ENCODE assay signal across 8 cellular contexts in genomic region chr20:63706027-63706695, GRCh38. TPM values are rescaled to one million over a fixed set of nuclear protein-coding genes. Genes with fewer than 3 reads are reported as not detected.
DNase-seq lines count a peak whose midpoint lies in the region; ATAC-seq, FAIRE-seq and TF ChIP-seq lines count a peak whose summit lies in the region.

No MANE protein-coding gene starts in this region.

- intact Hi-C loops in K562 (cut with micrococcal nuclease): loop anchor here (2.0 to 10.0 kb wide), 5 partner anchors 79 to 251 kb away; partner anchors contain the start of genes PTK6, TPD52L2 and UCKL1

- TF ChIP-seq RAD21 in K562 (CRISPR knock-in tag; conservative IDR thresholded peaks at IDR 0.05 in 1 of 2, IDR thresholded peaks at IDR 0.05 in 1 of 2): no peak

- WGBS in K562 (ENCODE audit: insufficient coverage, low coverage, missing lambda C conversion rate): 80% methylated on average over 12 of the region's 12 CpGs
- WGBS in neuronal stem cell (ENCODE audit: extremely low coverage in 2 of 2, insufficient read length in 2 of 2, insufficient replicate concordance in 1 of 2), 2 donors: no CpG with 5 or more reads among the region's 12 CpGs

- H3K4me3 ChIP-seq in ACC112 (ENCODE audit: low read depth, low read length): peak overlapping the region; percentile 85
- peak overlapping the region; percentile 100 for H3K4me3 ChIP-seq in K562
- no peak overlapping the region for H3K4me3 ChIP-seq in mucosa of stomach (ENCODE audit: low read length)
- peak overlapping the region in 1 of 2 donors; percentile 91 for H3K4me3 ChIP-seq in neuronal stem cell (ENCODE audit: low read length in 2 of 2)

- H2AK5ac ChIP-seq in neuronal stem cell (ENCODE audit: low read depth, low read length): no peak overlapping the region

- H3K27me3 ChIP-seq in ACC112 (ENCODE audit: insufficient read depth, low read length) (no peaks in the 10 kb centered on the region), K562 (ENCODE audit: control insufficient read depth in 2 of 2, insufficient read depth in 2 of 2, low read length in 2 of 2) (no peaks in the 10 kb centered on the region), mucosa of stomach (ENCODE audit: control insufficient read depth, insufficient read depth, low read length) (no peaks in the 10 kb centered on the region), neuronal stem cell (ENCODE audit: control insufficient read depth in 3 of 3, insufficient read depth in 3 of 3, low read depth in 1 of 3, low read length in 3 of 3) (no peaks in the 10 kb centered on the region)

- no peak overlapping the region for H3K23ac ChIP-seq in neuronal stem cell (ENCODE audit: low read depth, low read length, poor library complexity)

- TF ChIP-seq CTCF in K562 (IDR thresholded peaks at IDR 0.05 in 2 of 3, conservative IDR thresholded peaks at IDR 0.05 in 1 of 3; ENCODE audit: insufficient read depth in 2 of 3, low read depth in 1 of 3, low read length in 3 of 3): no peak

- peaks cover 58% of the 10 kb centered on the region for H3K79me2 ChIP-seq in ACC112 (ENCODE audit: control insufficient read depth, insufficient read depth, low read length, unreplicated experiment)
- peaks cover 56% of the 10 kb centered on the region for H3K79me2 ChIP-seq in K562 (ENCODE audit: control insufficient read depth, insufficient read depth, low read length)

- no peaks in the 10 kb centered on the region for H3K9me1 ChIP-seq in K562 (ENCODE audit: control insufficient read depth, insufficient read depth, low read length)

- peaks cover 22% of the 10 kb centered on the region for H4K20me1 ChIP-seq in K562 (replicated peaks; ENCODE audit: control insufficient read depth, insufficient read depth, low read length)

- DNase-seq in HEK293T (ENCODE audit: extremely low spot score): peak; percentile 6
- peak in 2 of 4 experiments; percentile 3 to 4 for DNase-seq in K562 (ENCODE audit: extremely low read depth in 1 of 4, low spot score in 3 of 4)
- no peak for DNase-seq in neuronal stem cell (ENCODE audit: low spot score)
- DNase-seq in nucleus accumbens (lab: John Stamatoyannopoulos, UW): no peak
- no peak for DNase-seq in NCI-H774 (lab: John Stamatoyannopoulos, UW)
- DNase-seq in mucosa of gallbladder (ENCODE audit: low spot score): no peak

- H3K9me3 ChIP-seq in K562 (replicated peaks; ENCODE audit: control insufficient read depth, insufficient read depth, low read depth, low read length): no peaks in the 10 kb centered on the region
- no peaks in the 10 kb centered on the region for H3K9me3 ChIP-seq in mucosa of stomach (ENCODE audit: control insufficient read depth, low read length)
- no peaks in the 10 kb centered on the region for H3K9me3 ChIP-seq in neuronal stem cell (replicated peaks in 1 of 2; ENCODE audit: control insufficient read depth in 2 of 2, insufficient read depth in 1 of 2, low read depth in 1 of 2, low read length in 2 of 2)

- H2BK120ac ChIP-seq in neuronal stem cell (ENCODE audit: low read depth, low read length): no peak overlapping the region

- H3K4me2 ChIP-seq in K562 (ENCODE audit: insufficient read depth, low read length) (peak overlapping the region; percentile 99), neuronal stem cell (ENCODE audit: insufficient read depth, low read length, poor library complexity, severe bottlenecking) (no peak overlapping the region)

- no peak overlapping the region for H4K91ac ChIP-seq in neuronal stem cell (ENCODE audit: low read depth, low read length, poor library complexity)

- peaks cover 7% of the 10 kb centered on the region for H3K36me3 ChIP-seq in ACC112 (ENCODE audit: insufficient read depth, low read length)
- H3K36me3 ChIP-seq in K562 (ENCODE audit: control insufficient read depth, insufficient read depth, low read length): peaks cover 58% of the 10 kb centered on the region
- peaks cover 6% of the 10 kb centered on the region for H3K36me3 ChIP-seq in mucosa of stomach (ENCODE audit: control insufficient read depth, insufficient read depth, low read length)
- peaks cover 35 to 60% of the 10 kb centered on the region in 2 donors for H3K36me3 ChIP-seq in neuronal stem cell (replicated peaks in 1 of 2; ENCODE audit: control insufficient read depth in 2 of 2, insufficient read depth in 2 of 2, low read length in 2 of 2)

- no peak for TF ChIP-seq EP300 in K562 (IDR thresholded peaks at IDR 0.05; ENCODE audit: low read length)

- no peak overlapping the region for H3K4ac ChIP-seq in neuronal stem cell (ENCODE audit: low read length)

- H3K27ac ChIP-seq in ACC112 (ENCODE audit: low read depth, low read length) (peak overlapping the region; percentile 60; the same call in 1 of the 2 replicates), K562 (ENCODE audit: extremely low read depth, low read depth, low read length) (peak overlapping the region; percentile 96), neuronal stem cell (replicated peaks; ENCODE audit: low read length) (no peak overlapping the region)

- FAIRE-seq in K562 (lab: Jason Lieb, UNC): no peak

- POLR2A ChIA-PET in HEK293T (lab: Yijun Ruan, JAX): no interaction called here
- POLR2A ChIA-PET in K562 (lab: Yijun Ruan, JAX): interaction anchor here (0.5 to 4.0 kb wide), 4 partner anchors 8 to 260 kb away, joined by 3 to 27 read pairs (median 14); partner anchors contain the start of gene TPD52L2

- peaks cover 28% of the 10 kb centered on the region for H3K79me1 ChIP-seq in neuronal stem cell (ENCODE audit: low read depth, low read length)

- in situ Hi-C loops in K562 (cut with MboI): loop anchor here (5.0 kb wide), 1 partner anchor 156 kb away; the partner anchor contains the start of gene ABHD16B

- ATAC-seq in K562: no peak

- no peak for TF ChIP-seq POLR2A in K562 (conservative IDR thresholded peaks at IDR 0.05)

- no peak overlapping the region for H4K8ac ChIP-seq in neuronal stem cell (ENCODE audit: low read depth, low read length)

- H2BK15ac ChIP-seq in neuronal stem cell (ENCODE audit: low read length): no peak overlapping the region

- peaks cover 23% of the 10 kb centered on the region for H3K4me1 ChIP-seq in ACC112 (ENCODE audit: control insufficient read depth, insufficient read depth, low read length, unreplicated experiment)
- peaks cover 13 to 71% of the 10 kb centered on the region in 2 experiments for H3K4me1 ChIP-seq in K562 (replicated peaks in 1 of 2; ENCODE audit: control insufficient read depth in 2 of 2, insufficient read depth in 2 of 2, low read length in 2 of 2)
- H3K4me1 ChIP-seq in mucosa of stomach (ENCODE audit: control insufficient read depth, insufficient read depth, low read length): peaks cover 16% of the 10 kb centered on the region
- H3K4me1 ChIP-seq in neuronal stem cell (ENCODE audit: control insufficient read depth in 2 of 2, insufficient read depth in 1 of 2, low read depth in 1 of 2, low read length in 2 of 2): peaks cover 12 to 13% of the 10 kb centered on the region in 2 donors

- no peak overlapping the region for H2BK12ac ChIP-seq in neuronal stem cell (ENCODE audit: low read length)

- no peak overlapping the region for H3K18ac ChIP-seq in neuronal stem cell (ENCODE audit: low read length)

- H2AFZ ChIP-seq in ACC112 (ENCODE audit: low read length, unreplicated experiment) (no peak overlapping the region), K562 (ENCODE audit: low read depth, low read length) (no peak overlapping the region), neuronal stem cell (ENCODE audit: low read length) (no peak overlapping the region)

- H3K14ac ChIP-seq in neuronal stem cell (ENCODE audit: low read length): no peak overlapping the region

- H3K9ac ChIP-seq in K562 (ENCODE audit: insufficient read depth in 1 of 2, low read depth in 2 of 2, low read length in 2 of 2): peak overlapping the region; percentile 90 to 95
- H3K9ac ChIP-seq in mucosa of stomach (ENCODE audit: low read length): peak overlapping the region; percentile 80
- no peak overlapping the region for H3K9ac ChIP-seq in neuronal stem cell (ENCODE audit: low read depth, low read length, poor library complexity)

- no peak overlapping the region for H2BK5ac ChIP-seq in neuronal stem cell (ENCODE audit: low read length)

- CTCF ChIA-PET in HEK293T (lab: Yijun Ruan, JAX) (no interaction called here), K562 (lab: Yijun Ruan, JAX; ENCODE audit: low intra/inter-chr PET ratio) (interaction anchor here (2.6 kb wide), 1 partner anchor 158 kb away, joined by 18 read pairs; the partner anchor contains the start of gene TPD52L2)

- TSS peak; percentile 53 for BruUV-seq in K562 (replicated peaks; lab: Mats Ljungman, UMichigan)

RNA-seq across cellular contexts. Expression of gene ARFRP1, which starts 1.6 kb away (rescaled TPM):
- 98.6 and 222 TPM in 2 replicates for total RNA-seq in K562 (2011; cell fraction: chromatin; rRNA removed; ENCODE audit: low replicate concordance)
- 116 and 124 TPM in 2 replicates for total RNA-seq in K562 (2011; cell fraction: nucleolus; rRNA removed)
- total RNA-seq in K562 (2011; cell fraction: nucleoplasm; rRNA removed): 75.6 and 81.5 TPM in 2 replicates
- total RNA-seq in K562 (2014; rRNA removed) (64.3 and 74.1 TPM in 2 replicates), K562 (2014; rRNA removed; fragmentation: Illumina TruSeq; extraction: Trizol) (16.1 and 19.1 TPM in 2 replicates), K562 (2015; rRNA removed; fragmentation: Illumina TruSeq; extraction: Trizol) (37.3 and 37.7 TPM in 2 replicates), K562 (2021) (64.0 and 78.9 TPM in 2 replicates), mucosa of gallbladder (52.2 TPM)
- polyA plus RNA-seq in K562 (2011; rRNA removed) (37.5 and 39.5 TPM in 2 replicates), K562 (2014; fragmentation: Illumina TruSeq; extraction: Trizol) (20.0 and 36.3 TPM in 2 replicates), K562 (2014; fragmentation: Nextera tagmentation; extraction: Ambion mirVana) (1 to 10 TPM; 2.2 to 6.0 TPM), K562 (2014; rRNA removed) (66.9 and 70.5 TPM in 2 replicates)
- polyA plus RNA-seq in K562 (2011; cell fraction: cytosol; rRNA removed): 52.0 and 57.8 TPM in 2 replicates
- polyA plus RNA-seq in K562 (2011; cell fraction: nucleus; rRNA removed): 132 and 147 TPM in 2 replicates
- polyA plus RNA-seq in K562 (2012): 44.1 and 48.2 TPM in 2 replicates
- 18.4 and 33.9 TPM in 2 replicates for polyA minus RNA-seq in K562 (2011; rRNA and poly(A)+ RNA removed)
- 14.4 and 22.2 TPM in 2 replicates for polyA minus RNA-seq in K562 (2011; cell fraction: cytosol; rRNA and poly(A)+ RNA removed)
- polyA minus RNA-seq in K562 (2011; cell fraction: nucleus; rRNA and poly(A)+ RNA removed): 46.2 and 62.4 TPM in 2 replicates
- 8.8 TPM for polyA plus RNA-seq in neuronal stem cell (2013, experiment 1 of 2)
- polyA plus RNA-seq in neuronal stem cell (2013, experiment 2 of 2): 8.0 TPM

RNA-seq across cellular contexts. Expression of gene ZGPAT, which starts 1.7 kb away (rescaled TPM):
- total RNA-seq in K562 (2011; cell fraction: chromatin; rRNA removed; ENCODE audit: low replicate concordance): 20.3 and 73.7 TPM in 2 replicates
- 43.4 and 48.4 TPM in 2 replicates for total RNA-seq in K562 (2011; cell fraction: nucleolus; rRNA removed)
- total RNA-seq in K562 (2011; cell fraction: nucleoplasm; rRNA removed): 35.6 and 47.3 TPM in 2 replicates
- total RNA-seq in K562 (2014; rRNA removed) (19.4 and 26.6 TPM in 2 replicates), K562 (2014; rRNA removed; fragmentation: Illumina TruSeq; extraction: Trizol) (2.2 and 2.4 TPM in 2 replicates), K562 (2015; rRNA removed; fragmentation: Illumina TruSeq; extraction: Trizol) (7.9 and 8.4 TPM in 2 replicates), K562 (2021) (22.5 and 25.4 TPM in 2 replicates), mucosa of gallbladder (34.7 TPM)
- polyA plus RNA-seq in K562 (2011; rRNA removed) (7.4 and 10.7 TPM in 2 replicates), K562 (2014; fragmentation: Illumina TruSeq; extraction: Trizol) (5.6 and 10.9 TPM in 2 replicates), K562 (2014; fragmentation: Nextera tagmentation; extraction: Ambion mirVana) (under 1 TPM; 0.14 to 0.21 TPM), K562 (2014; rRNA removed) (24.1 and 27.7 TPM in 2 replicates)
- polyA plus RNA-seq in K562 (2011; cell fraction: cytosol; rRNA removed): 6.2 and 15.4 TPM in 2 replicates
- polyA plus RNA-seq in K562 (2011; cell fraction: nucleus; rRNA removed): 40.8 and 67.3 TPM in 2 replicates
- polyA plus RNA-seq in K562 (2012): 14.8 and 18.0 TPM in 2 replicates
- polyA minus RNA-seq in K562 (2011; rRNA and poly(A)+ RNA removed): 2.7 and 4.6 TPM in 2 replicates
- 11.6 and 12.8 TPM in 2 replicates for polyA minus RNA-seq in K562 (2011; cell fraction: cytosol; rRNA and poly(A)+ RNA removed)
- 9.8 and 11.2 TPM in 2 replicates for polyA minus RNA-seq in K562 (2011; cell fraction: nucleus; rRNA and poly(A)+ RNA removed)
- polyA plus RNA-seq in neuronal stem cell (2013, experiment 1 of 2): 11.0 TPM
- 11.0 TPM for polyA plus RNA-seq in neuronal stem cell (2013, experiment 2 of 2)

RNA-seq across cellular contexts. Expression of gene TNFRSF6B, which starts 9.7 kb away (rescaled TPM):
- not detected in 2 replicates for total RNA-seq in K562 (2011; cell fraction: chromatin; rRNA removed; ENCODE audit: low replicate concordance)
- total RNA-seq in K562 (2011; cell fraction: nucleolus; rRNA removed): 4.9 and 6.3 TPM in 2 replicates
- total RNA-seq in K562 (2011; cell fraction: nucleoplasm; rRNA removed): not detected in 2 replicates
- total RNA-seq in K562 (2014; rRNA removed): 0.32 and 3.8 TPM in 2 replicates
- total RNA-seq in K562 (2014; rRNA removed; fragmentation: Illumina TruSeq; extraction: Trizol): not detected in 2 replicates
- total RNA-seq in K562 (2015; rRNA removed; fragmentation: Illumina TruSeq; extraction: Trizol): 0.19 TPM in 1 of 2 replicates, not detected in the other
- total RNA-seq in K562 (2021): not detected in 2 replicates
- polyA plus RNA-seq in K562 (2011; rRNA removed): 0.10 and 0.37 TPM in 2 replicates
- 1.1 and 5.8 TPM in 2 replicates for polyA plus RNA-seq in K562 (2011; cell fraction: cytosol; rRNA removed)
- 1.4 and 13.8 TPM in 2 replicates for polyA plus RNA-seq in K562 (2011; cell fraction: nucleus; rRNA removed)
- polyA plus RNA-seq in K562 (2012): 0.87 and 1.3 TPM in 2 replicates
- not detected in 2 replicates for polyA plus RNA-seq in K562 (2014; fragmentation: Illumina TruSeq; extraction: Trizol)
- polyA plus RNA-seq in K562 (2014; fragmentation: Nextera tagmentation; extraction: Ambion mirVana): not detected
- polyA plus RNA-seq in K562 (2014; rRNA removed): 3.2 and 3.5 TPM in 2 replicates
- not detected in 2 replicates for polyA minus RNA-seq in K562 (2011; rRNA and poly(A)+ RNA removed)
- not detected in 2 replicates for polyA minus RNA-seq in K562 (2011; cell fraction: cytosol; rRNA and poly(A)+ RNA removed)
- 1.2 TPM in 1 of 2 replicates, not detected in the other for polyA minus RNA-seq in K562 (2011; cell fraction: nucleus; rRNA and poly(A)+ RNA removed)
- 0.70 TPM for polyA plus RNA-seq in neuronal stem cell (2013, experiment 1 of 2)
- 0.90 TPM for polyA plus RNA-seq in neuronal stem cell (2013, experiment 2 of 2)
- 3.2 TPM for total RNA-seq in mucosa of gallbladder

RNA-seq across cellular contexts. Expression of gene LIME1, which starts 30.3 kb away (rescaled TPM):
- total RNA-seq in K562 (2011; cell fraction: chromatin; rRNA removed; ENCODE audit: low replicate concordance): 6.7 and 27.9 TPM in 2 replicates
- total RNA-seq in K562 (2011; cell fraction: nucleolus; rRNA removed): 29.6 and 36.2 TPM in 2 replicates
- 12.0 and 12.1 TPM in 2 replicates for total RNA-seq in K562 (2011; cell fraction: nucleoplasm; rRNA removed)
- 9.5 and 12.7 TPM in 2 replicates for total RNA-seq in K562 (2014; rRNA removed)
- total RNA-seq in K562 (2014; rRNA removed; fragmentation: Illumina TruSeq; extraction: Trizol): 0.11 and 0.32 TPM in 2 replicates
- 2.7 and 2.8 TPM in 2 replicates for total RNA-seq in K562 (2015; rRNA removed; fragmentation: Illumina TruSeq; extraction: Trizol)
- 9.3 and 10.2 TPM in 2 replicates for total RNA-seq in K562 (2021)
- 1.5 and 3.9 TPM in 2 replicates for polyA plus RNA-seq in K562 (2011; rRNA removed)
- polyA plus RNA-seq in K562 (2011; cell fraction: cytosol; rRNA removed): 4.5 and 15.8 TPM in 2 replicates
- 37.1 and 90.0 TPM in 2 replicates for polyA plus RNA-seq in K562 (2011; cell fraction: nucleus; rRNA removed)
- polyA plus RNA-seq in K562 (2012): 5.5 and 10.7 TPM in 2 replicates
- 0.83 and 2.3 TPM in 2 replicates for polyA plus RNA-seq in K562 (2014; fragmentation: Illumina TruSeq; extraction: Trizol)
- not detected for polyA plus RNA-seq in K562 (2014; fragmentation: Nextera tagmentation; extraction: Ambion mirVana)
- polyA plus RNA-seq in K562 (2014; rRNA removed): 17.1 and 20.2 TPM in 2 replicates
- 0.06 and 0.25 TPM in 2 replicates for polyA minus RNA-seq in K562 (2011; rRNA and poly(A)+ RNA removed)
- polyA minus RNA-seq in K562 (2011; cell fraction: cytosol; rRNA and poly(A)+ RNA removed): 1.2 and 1.5 TPM in 2 replicates
- 4.7 and 7.7 TPM in 2 replicates for polyA minus RNA-seq in K562 (2011; cell fraction: nucleus; rRNA and poly(A)+ RNA removed)
- polyA plus RNA-seq in neuronal stem cell (2013, experiment 1 of 2): 3.2 TPM
- polyA plus RNA-seq in neuronal stem cell (2013, experiment 2 of 2): 2.9 TPM
- total RNA-seq in mucosa of gallbladder: 14.8 TPM

RNA-seq across cellular contexts. Expression of gene SLC2A4RG, which starts 33.4 kb away (rescaled TPM):
- total RNA-seq in K562 (2011; cell fraction: chromatin; rRNA removed; ENCODE audit: low replicate concordance): 22.0 and 60.9 TPM in 2 replicates
- total RNA-seq in K562 (2011; cell fraction: nucleolus; rRNA removed): 104 and 105 TPM in 2 replicates
- total RNA-seq in K562 (2011; cell fraction: nucleoplasm; rRNA removed): 35.7 and 41.6 TPM in 2 replicates
- total RNA-seq in K562 (2014; rRNA removed): 62.7 and 92.2 TPM in 2 replicates
- total RNA-seq in K562 (2014; rRNA removed; fragmentation: Illumina TruSeq; extraction: Trizol): 8.2 and 8.3 TPM in 2 replicates
- total RNA-seq in K562 (2015; rRNA removed; fragmentation: Illumina TruSeq; extraction: Trizol): 26.5 and 28.3 TPM in 2 replicates
- total RNA-seq in K562 (2021): 97.3 and 104 TPM in 2 replicates
- polyA plus RNA-seq in K562 (2011; rRNA removed): 29.5 and 48.0 TPM in 2 replicates
- 27.4 and 73.4 TPM in 2 replicates for polyA plus RNA-seq in K562 (2011; cell fraction: cytosol; rRNA removed)
- polyA plus RNA-seq in K562 (2011; cell fraction: nucleus; rRNA removed): 238 and 316 TPM in 2 replicates
- polyA plus RNA-seq in K562 (2012): 65.5 and 70.1 TPM in 2 replicates
- polyA plus RNA-seq in K562 (2014; fragmentation: Illumina TruSeq; extraction: Trizol): 10.3 and 24.9 TPM in 2 replicates
- polyA plus RNA-seq in K562 (2014; fragmentation: Nextera tagmentation; extraction: Ambion mirVana): 1 to 10 TPM in 1 of 2 experiments, under 1 TPM in 1; 0.34 to 1.1 TPM
- polyA plus RNA-seq in K562 (2014; rRNA removed): 62.6 and 84.4 TPM in 2 replicates
- 1.6 and 4.4 TPM in 2 replicates for polyA minus RNA-seq in K562 (2011; rRNA and poly(A)+ RNA removed)
- polyA minus RNA-seq in K562 (2011; cell fraction: cytosol; rRNA and poly(A)+ RNA removed): 14.8 and 20.6 TPM in 2 replicates
- 47.3 and 53.0 TPM in 2 replicates for polyA minus RNA-seq in K562 (2011; cell fraction: nucleus; rRNA and poly(A)+ RNA removed)
- 43.6 TPM for polyA plus RNA-seq in neuronal stem cell (2013, experiment 1 of 2)
- 43.1 TPM for polyA plus RNA-seq in neuronal stem cell (2013, experiment 2 of 2)
- 93.6 TPM for total RNA-seq in mucosa of gallbladder
